In the genomic region with DNA sequence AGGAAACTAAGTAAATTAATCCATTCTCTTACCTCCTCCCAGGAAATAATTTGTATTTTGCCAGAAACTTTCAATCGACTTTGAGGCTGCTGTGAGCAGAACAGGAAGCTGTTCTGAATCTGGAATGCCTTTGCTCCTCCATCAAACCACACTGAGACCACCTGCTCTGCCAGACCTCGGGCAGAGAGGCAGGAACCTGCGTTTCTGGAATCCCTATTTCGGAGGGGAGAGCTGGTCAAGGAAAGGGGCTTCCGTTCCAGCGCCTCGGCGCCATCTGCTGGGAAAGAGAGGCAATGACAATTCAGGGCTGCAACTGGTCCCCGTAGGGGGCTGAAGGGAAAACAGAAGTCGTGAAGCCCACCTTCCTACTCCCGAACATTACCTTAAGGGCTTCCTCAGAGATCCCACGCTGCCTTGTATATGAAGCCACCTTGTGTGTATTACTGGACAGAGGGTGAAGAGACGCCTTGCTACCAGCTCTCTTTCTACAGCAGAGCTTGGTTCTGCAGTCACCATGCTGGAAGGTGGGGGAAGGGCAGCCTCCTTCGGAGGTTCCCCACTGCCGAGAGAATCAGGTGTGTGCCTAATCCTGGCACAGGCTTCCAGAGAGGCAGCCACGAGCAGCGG, we compare ENCODE assay signal across 8 cellular contexts. TPM values are rescaled to one million over a fixed set of nuclear protein-coding genes. Genes with fewer than 3 reads are reported as not detected.
DNase-seq lines count a peak whose midpoint lies in the region; ATAC-seq and TF ChIP-seq lines count a peak whose summit lies in the region.

No MANE protein-coding gene starts in this region.

- intact Hi-C loops in esophagus muscularis mucosa (cut with DNase I) = no loop called here

- H3K36me3 ChIP-seq in NT2/D1 (ENCODE audit: insufficient read depth, insufficient read length, low read length) (no peaks in the 10 kb centered on the region), esophagus muscularis mucosa (no peaks in the 10 kb centered on the region), muscle layer of colon (ENCODE audit: insufficient read depth, low read length) (no peaks in the 10 kb centered on the region)

- H3K27me3 ChIP-seq in NT2/D1 (ENCODE audit: insufficient read depth, insufficient read length) (no peaks in the 10 kb centered on the region), esophagus muscularis mucosa (peaks cover 0 to 6% (median 0%) of the 10 kb centered on the region in 4 donors), muscle layer of colon (ENCODE audit: control insufficient read depth in 1 of 2, insufficient read depth in 2 of 2, low read length in 2 of 2) (no peaks in the 10 kb centered on the region)

- WGBS in esophagus muscularis mucosa = under 1% methylated on average over 16 of the region's 17 CpGs

- ATAC-seq in GM19025 (IDR thresholded peaks at IDR 0.05; ENCODE audit: low read depth, unreplicated experiment) = peak; percentile 63

- peak; percentile 85 for DNase-seq in AG08396 (ENCODE audit: low spot score)
- DNase-seq in HS-5 (ENCODE audit: low read depth) = peak; percentile 23
- peak; percentile 57 for DNase-seq in NT2/D1 (ENCODE audit: low read depth, low spot score)
- peak; percentile 54 for DNase-seq in activated T-cell treated with anti-CD3 and anti-CD28 coated beads for 24 hours (ENCODE audit: low read depth)
- no peak for DNase-seq in esophagus muscularis mucosa (ENCODE audit: extremely low spot score)
- peak; percentile 18 to 42 for DNase-seq in stimulated activated CD8-positive, alpha-beta memory T cell treated with anti-CD3 and anti-CD28 coated beads, Interleukin-4, amount 100 ng/mL, for 4 hours (ENCODE audit: low read depth in 2 of 2, low spot score in 1 of 2)

- H3K9me3 ChIP-seq in NT2/D1 (ENCODE audit: insufficient read depth, low read length) (no peaks in the 10 kb centered on the region), esophagus muscularis mucosa (no peaks in the 10 kb centered on the region), muscle layer of colon (ENCODE audit: low read length) (no peaks in the 10 kb centered on the region)

- H3K9ac ChIP-seq in NT2/D1 (ENCODE audit: insufficient read length, low read depth) (peak overlapping the region; percentile 33), muscle layer of colon (ENCODE audit: low read length) (peak overlapping the region; percentile 13)

- no peaks in the 10 kb centered on the region for H3K4me1 ChIP-seq in NT2/D1 (ENCODE audit: insufficient read depth, insufficient read length)
- peaks cover 9 to 23% (median 16%) of the 10 kb centered on the region in 4 donors for H3K4me1 ChIP-seq in esophagus muscularis mucosa
- peaks cover 6% of the 10 kb centered on the region for H3K4me1 ChIP-seq in muscle layer of colon (ENCODE audit: insufficient read depth, low read length)

- TF ChIP-seq POLR2A in esophagus muscularis mucosa (IDR thresholded peaks at IDR 0.05; ENCODE audit: low read depth) = no peak

- H3K4me3 ChIP-seq in NT2/D1 (ENCODE audit: insufficient read length, low read depth) = peak overlapping the region; percentile 16
- peak overlapping the region; percentile 23 to 47 (median 37) for H3K4me3 ChIP-seq in esophagus muscularis mucosa
- peak overlapping the region; percentile 49 to 63 for H3K4me3 ChIP-seq in muscle layer of colon (ENCODE audit: low read depth in 1 of 2, low read length in 2 of 2)

- TF ChIP-seq CTCF in esophagus muscularis mucosa (IDR thresholded peaks at IDR 0.05) = peak; percentile 81 to 97 (median 89)

- TF ChIP-seq EP300 in esophagus muscularis mucosa (IDR thresholded peaks at IDR 0.05) = no peak

- no peak overlapping the region for H3K27ac ChIP-seq in esophagus muscularis mucosa (replicated peaks in 1 of 4)
- H3K27ac ChIP-seq in muscle layer of colon (ENCODE audit: low read depth, low read length) = peak overlapping the region; percentile 1

RNA-seq across cellular contexts. Expression of gene ZNF467, which starts 31.2 kb away (rescaled TPM):
- total RNA-seq in esophagus muscularis mucosa = 10 to 100 TPM; 10.3 to 12.4 (median 11.0) TPM
